In genomic region chr1:167991546-167991945, GRCh38 we compare ENCODE assay signal across 14 cellular contexts.
"Had no signal": no experiment of that assay in that cellular context is flagged by ENCODE, and none has a peak within 500 bp of the region (broad histone marks: within the 10 kb centered on the region; RNA-seq: fewer than 3 reads in every experiment).

No MANE protein-coding gene starts in this region.

- H3K9me3 ChIP-seq: adrenal gland, gastroesophageal sphincter, heart right ventricle, left lung, prostate gland, right atrium auricular region, thoracic aorta had no signal

- H3K27me3 ChIP-seq: adrenal gland, dorsolateral prefrontal cortex, gastroesophageal sphincter, heart right ventricle, left lung, right atrium auricular region had no signal

- DNase-seq: activated CD4-positive, alpha-beta T cell treated with anti-CD3 and anti-CD28 coated beads for 36 hours; activated CD4-positive, alpha-beta T cell treated with anti-CD3 and anti-CD28 coated beads, Interleukin-2, amount 50 U/mL, for 48 hours; activated gamma-delta T cell treated with Interleukin-2 at 50 U/mL for 16 hours; adrenal gland; caudate nucleus; dorsolateral prefrontal cortex; heart right ventricle; left lung had no signal

- H3K27ac ChIP-seq: adrenal gland, dorsolateral prefrontal cortex, gastroesophageal sphincter, heart right ventricle, left lung, prostate gland, right atrium auricular region, thoracic aorta had no signal

- ATAC-seq: activated CD4-positive, alpha-beta T cell treated with anti-CD3 and anti-CD28 coated beads for 36 hours; activated naive CD4-positive, alpha-beta T cell treated with anti-CD3 and anti-CD28 coated beads, Interleukin-2, amount 50 U/mL, for 72 hours; gastroesophageal sphincter; heart right ventricle; left lung; WTC11 had no signal

- H3K4me3 ChIP-seq: adrenal gland, dorsolateral prefrontal cortex, gastroesophageal sphincter, heart right ventricle, left lung, prostate gland, right atrium auricular region, thoracic aorta had no signal

- H3K4me1 ChIP-seq: left lung, prostate gland, right atrium auricular region had no signal
